34 cellular contexts compared by ENCODE assay signal in the genomic region with DNA sequence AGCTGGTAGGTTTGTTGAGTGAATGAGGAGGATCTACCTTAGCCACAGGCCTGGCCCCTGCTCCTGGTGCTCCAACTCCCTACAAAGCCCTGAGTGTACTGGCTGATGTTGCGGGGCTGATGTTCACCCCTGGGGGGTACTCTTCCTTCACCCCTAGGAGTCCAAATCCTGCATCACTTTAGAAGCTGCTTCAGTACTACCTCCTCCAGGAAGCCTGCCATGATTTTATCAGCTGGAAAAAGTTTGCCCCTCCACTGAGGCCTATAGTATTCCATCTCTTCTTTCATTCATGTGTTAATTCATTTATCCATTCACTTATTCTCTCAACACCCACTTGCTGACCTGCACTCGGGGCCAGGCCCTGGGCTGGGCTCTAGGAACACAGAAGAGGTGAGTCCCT. TPM values are rescaled to one million over a fixed set of nuclear protein-coding genes. Genes with fewer than 3 reads are reported as not detected.
"Had no signal": no experiment of that assay in that cellular context is flagged by ENCODE, and none has a peak within 500 bp of the region (broad histone marks: within the 10 kb centered on the region; RNA-seq: fewer than 3 reads in every experiment).

No MANE protein-coding gene starts in this region.

- H3K27ac Mint-ChIP-seq: activated CD4-positive, alpha-beta memory T cell treated with anti-CD3 and anti-CD28 coated beads, Interleukin-2, amount 10 ng/mL, durations not matched to agents 7 days and 5 days; activated CD4-positive, alpha-beta T cell treated with anti-CD3 and anti-CD28 coated beads, Interleukin-2, amount 10 ng/mL, durations not matched to agents 7 days and 5 days; activated naive CD8-positive, alpha-beta T cell treated with anti-CD3 and anti-CD28 coated beads, Interleukin-2, amount 50 U/mL, for 24 hours; activated T-helper 17 cell treated with anti-CD3 and anti-CD28 coated beads, Interleukin-2, amount 50 U/mL, for 72 hours; mesothelial cell of epicardium; neural progenitor cell; stimulated activated memory B cell treated with anti-CD40 and anti-IgM and Interleukin-4, amounts not matched to agents 10 μg/mL and 1 μg/mL and 100 μg/mL, for 72 hours; T-helper 1 cell treated with Interleukin-12 subunit alpha and Interleukin-12 subunit beta and Interleukin-4 antibody, amounts not matched to agents 30 μg/mL and 1 μg/mL, for 36 hours; WTC11 had no signal

- H3K4me2 ChIP-seq: neural progenitor cell had no signal

- H3K36me3 ChIP-seq: breast epithelium, neural progenitor cell, right lobe of liver, suprapubic skin, tibial artery had no signal

- DNase-seq: activated CD4-positive, alpha-beta memory T cell treated with anti-CD3 and anti-CD28 coated beads, Interleukin-2, amount 10 ng/mL, durations not matched to agents 7 days and 5 days; activated CD4-positive, alpha-beta T cell treated with anti-CD3 and anti-CD28 coated beads for 1 hour; activated CD4-positive, alpha-beta T cell treated with anti-CD3 and anti-CD28 coated beads, Interleukin-2, amount 10 ng/mL, durations not matched to agents 7 days and 5 days; activated CD8-positive, alpha-beta memory T cell treated with anti-CD3 and anti-CD28 coated beads, Interleukin-2, amount 50 U/mL, for 48 hours; activated gamma-delta T cell treated with Interleukin-2 at 50 U/mL for 16 hours; activated naive CD4-positive, alpha-beta T cell treated with anti-CD3 and anti-CD28 coated beads, Interleukin-2, amount 50 U/mL, for 16 hours; activated T-cell treated with anti-CD3 and anti-CD28 coated beads, Interleukin-2, amount 50 U/mL, for 4 hours; central memory CD4-positive, alpha-beta T cell; effector CD8-positive, alpha-beta T cell; head of caudate nucleus; hippocampal formation; left cardiac atrium; left ventricle myocardium superior; naive thymus-derived CD8-positive, alpha-beta T cell; posterior cingulate gyrus; right lobe of liver; stimulated activated CD4-positive, alpha-beta T cell treated with anti-CD3 and anti-CD28 coated beads, Interleukin-12 subunit alpha, Interleukin-12 subunit beta, amount 100 ng/mL, for 4 hours; stimulated activated CD4-positive, alpha-beta T cell treated with anti-CD3 and anti-CD28 coated beads, Interleukin-4, amount 100 ng/mL, for 24 hours; stimulated activated naive CD8-positive, alpha-beta T cell treated with anti-CD3 and anti-CD28 coated beads, Interleukin-15, amount 100 ng/mL, for 72 hours; tibial artery had no signal

- H3K4me3 ChIP-seq: breast epithelium, neural progenitor cell, right lobe of liver, SK-N-MC, skin epidermis, suprapubic skin, tibial artery had no signal

- H3K9me3 Mint-ChIP-seq: activated CD4-positive, alpha-beta memory T cell treated with anti-CD3 and anti-CD28 coated beads, Interleukin-2, amount 10 ng/mL, durations not matched to agents 7 days and 5 days; activated CD4-positive, alpha-beta T cell treated with anti-CD3 and anti-CD28 coated beads, Interleukin-2, amount 10 ng/mL, durations not matched to agents 7 days and 5 days; activated naive CD8-positive, alpha-beta T cell treated with anti-CD3 and anti-CD28 coated beads, Interleukin-2, amount 50 U/mL, for 24 hours; activated T-cell treated with anti-CD3 and anti-CD28 coated beads, Interleukin-2, amount 50 U/mL, for 4 hours; activated T-helper 17 cell treated with anti-CD3 and anti-CD28 coated beads, Interleukin-2, amount 50 U/mL, for 72 hours; mesothelial cell of epicardium; naive thymus-derived CD8-positive, alpha-beta T cell; neural progenitor cell; stimulated activated memory B cell treated with anti-CD40 and anti-IgM and Interleukin-4, amounts not matched to agents 10 μg/mL and 1 μg/mL and 100 μg/mL, for 72 hours; stimulated activated naive CD8-positive, alpha-beta T cell treated with anti-CD3 and anti-CD28 coated beads, Interleukin-15, amount 100 ng/mL, for 72 hours; T-helper 1 cell treated with Interleukin-12 subunit alpha and Interleukin-12 subunit beta and Interleukin-4 antibody, amounts not matched to agents 30 μg/mL and 1 μg/mL, for 36 hours; WTC11 had no signal

- H2AFZ ChIP-seq: neural progenitor cell had no signal

- FAIRE-seq: colon, keratinocyte had no signal

- H3K27ac ChIP-seq: breast epithelium, neural progenitor cell, right lobe of liver, SK-N-MC, skin epidermis, suprapubic skin, tibial artery had no signal

- H3K9me3 ChIP-seq: breast epithelium, right lobe of liver, suprapubic skin, tibial artery had no signal

- H3K27me3 ChIP-seq: neural progenitor cell, right lobe of liver had no signal

- ATAC-seq: activated T-cell treated with anti-CD3 and anti-CD28 coated beads, Interleukin-2, amount 50 U/mL, for 4 hours; left cardiac atrium; left ventricle myocardium superior; naive thymus-derived CD8-positive, alpha-beta T cell; stimulated activated memory B cell treated with anti-CD40 and anti-IgM and Interleukin-4, amounts not matched to agents 10 μg/mL and 1 μg/mL and 100 μg/mL, for 72 hours; WTC11 had no signal

- H3K9ac ChIP-seq: neural progenitor cell had no signal

- H3K4me3 Mint-ChIP-seq: activated CD4-positive, alpha-beta memory T cell treated with anti-CD3 and anti-CD28 coated beads, Interleukin-2, amount 10 ng/mL, durations not matched to agents 7 days and 5 days; activated CD4-positive, alpha-beta T cell treated with anti-CD3 and anti-CD28 coated beads, Interleukin-2, amount 10 ng/mL, durations not matched to agents 7 days and 5 days; activated naive CD8-positive, alpha-beta T cell treated with anti-CD3 and anti-CD28 coated beads, Interleukin-2, amount 50 U/mL, for 24 hours; activated T-cell treated with anti-CD3 and anti-CD28 coated beads, Interleukin-2, amount 50 U/mL, for 4 hours; activated T-helper 17 cell treated with anti-CD3 and anti-CD28 coated beads, Interleukin-2, amount 50 U/mL, for 72 hours; mesothelial cell of epicardium; naive thymus-derived CD8-positive, alpha-beta T cell; neural progenitor cell; stimulated activated memory B cell treated with anti-CD40 and anti-IgM and Interleukin-4, amounts not matched to agents 10 μg/mL and 1 μg/mL and 100 μg/mL, for 72 hours; stimulated activated naive CD8-positive, alpha-beta T cell treated with anti-CD3 and anti-CD28 coated beads, Interleukin-15, amount 100 ng/mL, for 72 hours; T-helper 1 cell treated with Interleukin-12 subunit alpha and Interleukin-12 subunit beta and Interleukin-4 antibody, amounts not matched to agents 30 μg/mL and 1 μg/mL, for 36 hours; WTC11 had no signal

- H3K4me1 ChIP-seq: breast epithelium, right lobe of liver had no signal

- H3K4me1 Mint-ChIP-seq: activated CD4-positive, alpha-beta memory T cell treated with anti-CD3 and anti-CD28 coated beads, Interleukin-2, amount 10 ng/mL, durations not matched to agents 7 days and 5 days; activated CD4-positive, alpha-beta T cell treated with anti-CD3 and anti-CD28 coated beads, Interleukin-2, amount 10 ng/mL, durations not matched to agents 7 days and 5 days; activated naive CD8-positive, alpha-beta T cell treated with anti-CD3 and anti-CD28 coated beads, Interleukin-2, amount 50 U/mL, for 24 hours; activated T-helper 17 cell treated with anti-CD3 and anti-CD28 coated beads, Interleukin-2, amount 50 U/mL, for 72 hours; mesothelial cell of epicardium had no signal

RNA-seq across cellular contexts. Expression of a gene that starts 7.8 kb away (rescaled TPM):
- total RNA-seq: activated CD4-positive, alpha-beta memory T cell treated with anti-CD3 and anti-CD28 coated beads, Interleukin-2, amount 10 ng/mL, durations not matched to agents 7 days and 5 days; activated CD4-positive, alpha-beta T cell treated with anti-CD3 and anti-CD28 coated beads, Interleukin-2, amount 10 ng/mL, durations not matched to agents 7 days and 5 days; activated T-cell treated with anti-CD3 and anti-CD28 coated beads, Interleukin-2, amount 50 U/mL, for 4 hours; activated T-helper 17 cell treated with anti-CD3 and anti-CD28 coated beads, Interleukin-2, amount 50 U/mL, for 72 hours; epithelial cell of proximal tubule; naive thymus-derived CD8-positive, alpha-beta T cell had no signal
- polyA plus RNA-seq: naive thymus-derived CD8-positive, alpha-beta T cell had no signal
